In the genomic region with DNA sequence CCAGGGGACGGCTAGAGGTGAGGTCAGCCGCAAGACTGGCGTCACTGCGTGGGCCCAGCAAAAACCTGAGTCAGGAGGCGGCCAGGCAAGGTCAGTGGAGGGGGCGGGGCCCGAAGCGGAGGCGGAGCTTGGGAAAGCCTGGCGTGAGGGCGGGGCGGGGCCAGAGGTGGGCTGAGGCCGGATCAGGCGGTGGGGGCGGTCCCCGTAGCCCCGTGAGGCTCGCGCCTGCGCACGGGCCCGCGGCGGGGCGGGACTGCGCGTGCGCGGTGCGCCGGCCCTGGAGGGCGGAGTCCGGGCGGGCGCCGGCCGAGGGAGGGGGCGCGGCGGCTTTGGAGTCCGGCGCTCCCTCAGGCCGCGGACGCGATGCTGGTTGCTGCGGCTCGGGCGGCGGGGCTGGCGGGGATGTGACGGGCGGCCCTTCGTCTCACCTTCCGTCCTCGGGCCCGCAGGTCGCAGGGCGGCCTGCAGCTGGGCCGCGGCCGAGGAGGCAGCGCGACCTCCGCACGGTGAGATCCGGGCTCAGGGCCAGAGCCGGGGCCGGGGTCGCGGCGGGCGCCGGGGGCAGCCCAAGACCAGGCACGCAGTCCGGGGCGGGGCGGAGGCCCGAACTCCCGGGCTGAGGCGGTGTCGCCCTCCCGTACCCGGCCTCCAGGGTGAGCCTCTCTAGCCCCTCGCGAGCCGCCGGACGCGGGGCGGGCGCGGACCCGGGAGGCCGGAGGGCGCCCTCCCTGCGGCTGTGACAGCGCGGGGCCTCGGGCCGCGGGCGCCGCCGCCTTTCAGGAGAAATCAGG, we compare ENCODE assay signal across 8 cellular contexts. TPM values are rescaled to one million over a fixed set of nuclear protein-coding genes. Genes with fewer than 3 reads are reported as not detected.
A peak's percentile ranks its signal among the peaks of the same experiment; 100 is the strongest.
DNase-seq lines count a peak whose midpoint lies in the region; ATAC-seq and TF ChIP-seq lines count a peak whose summit lies in the region.

A gene with protein sequence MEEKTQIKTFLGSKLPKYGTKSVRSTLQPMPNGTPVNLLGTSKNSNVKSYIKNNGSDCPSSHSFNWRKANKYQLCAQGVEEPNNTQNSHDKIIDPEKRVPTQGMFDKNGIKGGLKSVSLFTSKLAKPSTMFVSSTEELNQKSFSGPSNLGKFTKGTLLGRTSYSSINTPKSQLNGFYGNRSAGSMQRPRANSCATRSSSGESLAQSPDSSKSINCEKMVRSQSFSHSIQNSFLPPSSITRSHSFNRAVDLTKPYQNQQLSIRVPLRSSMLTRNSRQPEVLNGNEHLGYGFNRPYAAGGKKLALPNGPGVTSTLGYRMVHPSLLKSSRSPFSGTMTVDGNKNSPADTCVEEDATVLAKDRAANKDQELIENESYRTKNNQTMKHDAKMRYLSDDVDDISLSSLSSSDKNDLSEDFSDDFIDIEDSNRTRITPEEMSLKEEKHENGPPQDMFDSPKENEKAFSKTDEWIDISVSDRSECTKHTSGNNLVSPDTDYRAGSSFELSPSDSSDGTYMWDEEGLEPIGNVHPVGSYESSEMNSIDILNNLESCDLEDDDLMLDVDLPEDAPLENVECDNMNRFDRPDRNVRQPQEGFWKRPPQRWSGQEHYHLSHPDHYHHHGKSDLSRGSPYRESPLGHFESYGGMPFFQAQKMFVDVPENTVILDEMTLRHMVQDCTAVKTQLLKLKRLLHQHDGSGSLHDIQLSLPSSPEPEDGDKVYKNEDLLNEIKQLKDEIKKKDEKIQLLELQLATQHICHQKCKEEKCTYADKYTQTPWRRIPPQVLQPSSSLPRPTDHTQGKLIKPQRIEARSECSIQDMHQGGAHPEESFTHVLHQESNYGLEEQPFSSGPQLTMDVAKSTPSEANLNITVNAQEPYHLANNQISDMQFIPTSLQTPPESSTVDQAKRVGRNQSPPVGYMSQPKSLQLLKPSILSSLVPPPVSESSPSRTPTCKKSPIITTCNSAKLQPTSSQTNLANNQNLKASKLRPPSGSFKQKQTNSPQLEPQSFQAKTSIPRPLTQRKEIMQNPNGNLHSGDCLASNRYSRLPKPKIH (plus strand): TSS at position 287 of the 791 bp plus-strand sequence. CDS start 42,464 bp downstream, outside the sequence.

- H3K4me1 ChIP-seq in HAP-1 (peaks cover 9% of the 10 kb centered on the region), thoracic aorta (ENCODE audit: control insufficient read depth in 1 of 2, low read depth in 2 of 2) (peaks cover 2 to 30% of the 10 kb centered on the region in 2 donors)

- H3K36me3 ChIP-seq in HAP-1 (replicated peaks) (no peaks in the 10 kb centered on the region; the same call in 1 of the 2 replicates), MG63 (no peaks in the 10 kb centered on the region), thoracic aorta (no peaks in the 10 kb centered on the region)

- H3K27ac Mint-ChIP-seq in activated naive CD8-positive, alpha-beta T cell = peak within 1 kb of the TSS; percentile 98
- H3K27ac Mint-ChIP-seq in osteocyte (ENCODE audit: unreplicated experiment) = peak within 1 kb of the TSS; percentile 94

- H3K9me3 Mint-ChIP-seq in activated naive CD8-positive, alpha-beta T cell (ENCODE audit: low read depth) = no peaks in the 10 kb centered on the region
- no peaks in the 10 kb centered on the region for H3K9me3 Mint-ChIP-seq in osteocyte (ENCODE audit: unreplicated experiment)

- DNase-seq in HAP-1 (ENCODE audit: low spot score in 2 of 2) = peak; percentile 87 to 99
- peak; percentile 95 for DNase-seq in MG63
- DNase-seq in SKM-1 treated with dmso at 0.1 percent for 144 hours (lab: John Stamatoyannopoulos, UW; ENCODE audit: unreplicated experiment) = peak; percentile 91
- peak; percentile 98 for DNase-seq in glomerular visceral epithelial cell (ENCODE audit: extremely low spot score)
- peak; percentile 99 for DNase-seq in osteocyte (ENCODE audit: extremely low spot score, unreplicated experiment)
- DNase-seq in thoracic aorta (ENCODE audit: low spot score) = peak; percentile 96

- TF ChIP-seq CTCF in osteocyte (IDR thresholded peaks at IDR 0.05) (peak; percentile 17), thoracic aorta (IDR thresholded peaks at IDR 0.05) (no peak)

- ATAC-seq in thoracic aorta (ENCODE audit: insufficient number of reproducible peaks, low FRiP score, low read depth) = peak; percentile 94

- H3K36me3 Mint-ChIP-seq in activated naive CD8-positive, alpha-beta T cell = peaks cover 2% of the 10 kb centered on the region
- H3K36me3 Mint-ChIP-seq in osteocyte (ENCODE audit: unreplicated experiment) = no peaks in the 10 kb centered on the region

- H3K9me3 ChIP-seq in HAP-1 (no peaks in the 10 kb centered on the region), MG63 (no peaks in the 10 kb centered on the region), thoracic aorta (no peaks in the 10 kb centered on the region)

- H3K27me3 ChIP-seq in HAP-1 (ENCODE audit: low read depth) = no peaks in the 10 kb centered on the region
- no peaks in the 10 kb centered on the region for H3K27me3 ChIP-seq in MG63
- no peaks in the 10 kb centered on the region for H3K27me3 ChIP-seq in thoracic aorta (replicated peaks; ENCODE audit: insufficient read depth)

- H3K4me1 Mint-ChIP-seq in activated naive CD8-positive, alpha-beta T cell (ENCODE audit: low read depth) = peaks cover 33% of the 10 kb centered on the region
- H3K4me1 Mint-ChIP-seq in osteocyte (ENCODE audit: unreplicated experiment) = peaks cover 29% of the 10 kb centered on the region

- peak within 1 kb of the TSS; percentile 98 for H3K4me3 Mint-ChIP-seq in activated naive CD8-positive, alpha-beta T cell
- H3K4me3 Mint-ChIP-seq in osteocyte (ENCODE audit: unreplicated experiment) = peak within 1 kb of the TSS; percentile 91

- peak within 1 kb of the TSS; percentile 86 to 90 for H3K27ac ChIP-seq in thoracic aorta

- H3K4me3 ChIP-seq in GM08714 (ENCODE audit: low read length) (peak within 1 kb of the TSS; percentile 75), HAP-1 (peak within 1 kb of the TSS; percentile 42), MG63 (peak within 1 kb of the TSS; percentile 68), thoracic aorta (peak within 1 kb of the TSS; percentile 93)

- no peaks in the 10 kb centered on the region for H3K27me3 Mint-ChIP-seq in activated naive CD8-positive, alpha-beta T cell
- H3K27me3 Mint-ChIP-seq in osteocyte (ENCODE audit: unreplicated experiment) = no peaks in the 10 kb centered on the region

- in situ Hi-C loops in HAP-1 (cut with MboI; ENCODE audit: low sequenced_read_pairs) = no loop called here

RNA-seq across cellular contexts. Expression of the gene that starts here (rescaled TPM):
- total RNA-seq in MG63 (2014; rRNA removed; shearing (Covaris generic); ENCODE audit: low replicate concordance) = 20.6 and 30.1 TPM in 2 replicates
- 66.8 and 70.3 TPM in 2 replicates for total RNA-seq in osteocyte
- total RNA-seq in thoracic aorta = 10 to 100 TPM; 39.0 to 60.6 TPM

Comparison
In these comparisons a context has a peak if more than half of its experiments do, and no peak if none do; other contexts are left out.
1. Peak in every context shown above with its lines: DNase-seq, ATAC-seq, H3K4me3 ChIP-seq and H3K27ac ChIP-seq.
2. H3K4me3 ChIP-seq: peak in every context shown above with its lines; median percentile 93 in thoracic aorta; 75 in GM08714; 68 in MG63; 42 in HAP-1.